In the genomic region with DNA sequence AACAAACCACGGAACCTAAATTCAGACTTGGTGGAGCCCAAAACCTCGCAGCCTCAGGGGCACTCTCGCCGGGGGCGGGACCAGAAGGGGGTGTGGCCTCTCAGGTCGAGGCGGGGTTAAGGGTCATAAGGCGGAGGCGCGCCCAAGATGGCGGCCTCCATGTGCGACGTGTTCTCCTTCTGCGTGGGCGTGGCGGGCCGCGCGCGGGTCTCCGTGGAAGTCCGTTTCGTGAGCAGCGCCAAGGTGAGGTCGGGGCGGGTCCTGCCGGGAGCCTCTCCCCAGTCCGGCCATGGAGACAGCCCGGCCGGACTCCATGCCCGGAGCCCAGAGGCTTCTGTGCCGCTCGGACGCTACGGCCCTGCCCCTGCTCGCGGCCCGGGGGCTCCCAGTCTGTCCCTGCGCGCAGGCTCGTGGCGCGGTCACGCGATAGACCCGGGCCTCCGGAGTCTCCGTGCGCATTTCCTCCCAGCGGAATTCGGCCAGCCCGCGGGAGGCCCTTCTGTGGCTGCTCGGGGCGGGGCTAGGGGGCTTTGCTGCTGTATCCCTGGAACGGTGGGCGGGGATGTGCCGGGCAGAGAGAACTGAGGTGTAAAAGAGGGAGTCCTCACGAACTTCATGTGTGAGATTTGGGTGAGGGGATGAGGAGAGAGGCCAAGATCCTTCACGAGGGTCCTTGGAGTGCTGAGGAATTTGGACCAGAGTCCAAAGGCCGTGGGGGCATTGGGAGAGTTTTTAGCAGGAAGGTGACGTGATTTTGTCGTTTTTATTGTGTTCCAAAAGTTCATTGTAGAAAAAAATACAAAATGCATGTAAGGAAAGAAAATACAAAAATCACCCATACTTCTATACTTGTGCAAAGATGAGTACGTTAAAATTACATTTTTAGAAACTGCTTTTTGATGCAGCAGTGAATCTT, we compare ENCODE assay signal across 8 cellular contexts. TPM values are rescaled to one million over a fixed set of nuclear protein-coding genes. Genes with fewer than 3 reads are reported as not detected.
DNase-seq lines count a peak whose midpoint lies in the region; ATAC-seq lines count a peak whose summit lies in the region.

A gene (plus strand): TSS at position 126 of the 916 bp plus-strand sequence. CDS start 22 bp downstream, at position 148.

- H3K9ac ChIP-seq in NT2/D1 (ENCODE audit: insufficient read length, low read depth): peak within 1 kb of the TSS; percentile 90

- no peaks in the 10 kb centered on the region for H3K27me3 Mint-ChIP-seq in activated CD8-positive, alpha-beta memory T cell treated with anti-CD3 and anti-CD28 coated beads, Interleukin-2, amount 10 ng/mL, durations not matched to agents 7 days and 5 days

- in situ Hi-C loops in endometrial microvascular endothelial cells (cut with HindIII; ENCODE audit: inconsistent ontology term, low pct_unique_long_range_greater_than_20kb, low sequenced_read_pairs): no loop called here

- no peaks in the 10 kb centered on the region for H3K9me3 ChIP-seq in NT2/D1 (ENCODE audit: insufficient read depth, low read length)

- H3K4me1 ChIP-seq in NT2/D1 (ENCODE audit: insufficient read depth, insufficient read length): peaks cover 3% of the 10 kb centered on the region

- H3K27ac Mint-ChIP-seq in activated CD8-positive, alpha-beta memory T cell treated with anti-CD3 and anti-CD28 coated beads, Interleukin-2, amount 10 ng/mL, durations not matched to agents 7 days and 5 days: peak within 1 kb of the TSS; percentile 87

- no peaks in the 10 kb centered on the region for H3K27me3 ChIP-seq in NT2/D1 (ENCODE audit: insufficient read depth, insufficient read length)

- no peaks in the 10 kb centered on the region for H3K36me3 Mint-ChIP-seq in activated CD8-positive, alpha-beta memory T cell treated with anti-CD3 and anti-CD28 coated beads, Interleukin-2, amount 10 ng/mL, durations not matched to agents 7 days and 5 days

- no peaks in the 10 kb centered on the region for H3K9me3 Mint-ChIP-seq in activated CD8-positive, alpha-beta memory T cell treated with anti-CD3 and anti-CD28 coated beads, Interleukin-2, amount 10 ng/mL, durations not matched to agents 7 days and 5 days (ENCODE audit: low read depth)

- peak; percentile 85 for ATAC-seq in GM19467 (IDR thresholded peaks at IDR 0.05; ENCODE audit: unreplicated experiment)
- peak; percentile 95 for ATAC-seq in activated CD8-positive, alpha-beta memory T cell treated with anti-CD3 and anti-CD28 coated beads, Interleukin-2, amount 10 ng/mL, durations not matched to agents 7 days and 5 days

- H3K4me1 Mint-ChIP-seq in activated CD8-positive, alpha-beta memory T cell treated with anti-CD3 and anti-CD28 coated beads, Interleukin-2, amount 10 ng/mL, durations not matched to agents 7 days and 5 days: peaks cover 30% of the 10 kb centered on the region

- H3K36me3 ChIP-seq in NT2/D1 (ENCODE audit: insufficient read depth, insufficient read length, low read length): peaks cover 8% of the 10 kb centered on the region

- DNase-seq in COLO668 (lab: John Stamatoyannopoulos, UW; ENCODE audit: unreplicated experiment) (peak; percentile 85), HPDE6-E6E7 (ENCODE audit: extremely low spot score) (peak; percentile 71), NT2/D1 (ENCODE audit: low read depth, low spot score) (peak; percentile 78), middle frontal gyrus (ENCODE audit: extremely low spot score, low spot score) (peak; percentile 77)
- DNase-seq in activated CD8-positive, alpha-beta memory T cell treated with anti-CD3 and anti-CD28 coated beads, Interleukin-2, amount 10 ng/mL, durations not matched to agents 7 days and 5 days: peak; percentile 94
- DNase-seq in stimulated activated CD8-positive, alpha-beta memory T cell treated with anti-CD3 and anti-CD28 coated beads, Interleukin-2, amount 100 ng/mL, for 48 hours (ENCODE audit: low read depth in 2 of 2): peak; percentile 82 to 90

- peak within 1 kb of the TSS; percentile 89 for H3K4me3 Mint-ChIP-seq in activated CD8-positive, alpha-beta memory T cell treated with anti-CD3 and anti-CD28 coated beads, Interleukin-2, amount 10 ng/mL, durations not matched to agents 7 days and 5 days

- peak within 1 kb of the TSS; percentile 92 for H3K4me3 ChIP-seq in NT2/D1 (ENCODE audit: insufficient read length, low read depth)

- CTCF ChIA-PET in activated CD8-positive, alpha-beta memory T cell treated with anti-CD3 and anti-CD28 coated beads, Interleukin-2, amount 10 ng/mL, durations not matched to agents 7 days and 5 days (lab: Charles Lee): interaction anchor here (0.7 to 4.9 kb wide), 8 partner anchors 13 to 260 kb away, joined by 3 to 80 read pairs (median 8); a partner anchor contains a TSS

RNA-seq across cellular contexts. Expression of the gene that starts here (rescaled TPM):
- total RNA-seq in activated CD8-positive, alpha-beta memory T cell treated with anti-CD3 and anti-CD28 coated beads, Interleukin-2, amount 10 ng/mL, durations not matched to agents 7 days and 5 days: 10 to 100 TPM; 17.0 to 26.8 TPM
- 39.1 TPM for total RNA-seq in endometrial microvascular endothelial cells (ENCODE audit: inconsistent ontology term)

Comparison
In these comparisons a context has a peak if more than half of its experiments do, and no peak if none do; other contexts are left out.
1. Peak in every context shown above with its lines: DNase-seq, ATAC-seq and H3K4me3 ChIP-seq.